ENCODE assay signal across 10 cellular contexts in genomic region chrX:87402256-87402655, GRCh38.
"Had no signal": no experiment of that assay in that cellular context is flagged by ENCODE, and none has a peak within 500 bp of the region (broad histone marks: within the 10 kb centered on the region; RNA-seq: fewer than 3 reads in every experiment).

No MANE protein-coding gene starts in this region.

- H3K9me3 ChIP-seq: HAP-1 had no signal

- H3K27ac ChIP-seq: GM23248 had no signal

- DNase-seq: GM23248, GOT3, H7, H9, HCEC 1CT, HFFc6 had no signal

- H3K36me3 ChIP-seq: HAP-1 had no signal

- H3K4me2 ChIP-seq: GM23338 had no signal

- H3K4me1 ChIP-seq: HAP-1 had no signal

- H3K9ac ChIP-seq: GM23248 had no signal

- H3K4me3 ChIP-seq: GM23248, GM23338, HAP-1 had no signal

- FAIRE-seq: H1, H54 had no signal

- H2AFZ ChIP-seq: GM23248, GM23338 had no signal
